ENCODE assay signal across 1 cellular context in genomic region chr11:132343445-132343844, GRCh38.
TF ChIP-seq lines count a peak whose summit lies in the region.

No MANE protein-coding gene starts in this region.

TF ChIP-seq in GM12878, 131 proteins besides CTCF, POLR2A, EP300 and RAD21 (continued from another document):
- TF ChIP-seq CBFB (IDR thresholded peaks at IDR 0.05; ENCODE audit: low read depth) (0 out of 2 replicates have a peak, but pooled peaks have one; percentile 27), CEBPB (IDR thresholded peaks at IDR 0.05; ENCODE audit: borderline replicate concordance in 1 of 2, low read depth in 2 of 2, low read length in 2 of 2) (peak in 1 of 2 experiments; percentile 49; a peak in 1 of 4 replicates), ZBTB33 (IDR thresholded peaks at IDR 0.05) (no peak), POLR2AphosphoS2 (IDR thresholded peaks at IDR 0.05; ENCODE audit: low read depth, low read length) (no peak), ZNF687 (IDR thresholded peaks at IDR 0.05) (no peak), FOXM1 (IDR thresholded peaks at IDR 0.05; ENCODE audit: low read depth, low read length) (peak; percentile 63; the same call in 1 of the 2 replicates), NFIC (IDR thresholded peaks at IDR 0.05; ENCODE audit: low read depth, low read length) (peak; percentile 91), GABPA (IDR thresholded peaks at IDR 0.05; ENCODE audit: low read depth) (peak; percentile 51; the same call in 1 of the 2 replicates), JUNB (IDR thresholded peaks at IDR 0.05) (peak; percentile 99), MTA3 (IDR thresholded peaks at IDR 0.05; ENCODE audit: borderline replicate concordance, low read length) (peak; percentile 76; the same call in 1 of the 2 replicates), NBN (IDR thresholded peaks at IDR 0.05) (no peak), BCL3 (IDR thresholded peaks at IDR 0.05; ENCODE audit: borderline replicate concordance, insufficient read depth, low read depth, low read length, poor library complexity, severe bottlenecking) (peak; percentile 41), IKZF2 (IDR thresholded peaks at IDR 0.05) (peak in 1 of 2 experiments; percentile 41; a peak in 1 of 4 replicates), MEF2A (IDR thresholded peaks at IDR 0.05; ENCODE audit: insufficient read depth, low read depth, low read length) (peak; percentile 49; the same call in 1 of the 2 replicates), BCL11A (IDR thresholded peaks at IDR 0.05; ENCODE audit: low read depth, low read length) (peak; percentile 65; the same call in 1 of the 2 replicates), SP1 (IDR thresholded peaks at IDR 0.05; ENCODE audit: low read depth, low read length) (no peak), RAD51 (IDR thresholded peaks at IDR 0.05) (no peak), IRF4 (IDR thresholded peaks at IDR 0.05; ENCODE audit: low read depth, low read length) (peak; percentile 94; the same call in 1 of the 2 replicates)
